1 cellular context compared by ENCODE assay signal in the genomic region with DNA sequence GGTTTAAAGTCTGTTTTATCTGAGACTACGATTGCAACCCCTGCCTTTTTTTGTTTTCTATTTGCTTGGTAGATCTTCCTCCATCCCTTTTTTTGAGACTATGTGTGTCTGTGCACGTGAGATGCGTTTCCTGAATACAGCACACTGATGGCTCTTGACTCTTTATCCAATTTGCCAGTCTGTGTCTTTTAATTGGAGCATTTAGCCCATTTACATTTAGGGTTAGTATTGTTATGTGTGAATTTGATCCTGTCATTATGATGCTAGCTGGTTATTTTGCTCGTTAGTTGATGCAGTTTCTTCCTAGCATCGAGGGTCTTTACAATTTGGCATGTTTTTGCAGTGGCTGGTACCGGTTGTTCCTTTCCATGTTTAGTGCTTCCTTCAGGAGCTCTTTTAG.
TF ChIP-seq lines count a peak whose summit lies in the region.

No MANE protein-coding gene starts in this region.

TF ChIP-seq in K562, 482 proteins besides CTCF, POLR2A, EP300 and RAD21:
- TF ChIP-seq ZNF507 (tag; conservative IDR thresholded peaks at IDR 0.05), result peak; percentile 91
